9 cellular contexts compared by ENCODE assay signal in genomic region chr2:52818958-52819357, GRCh38.
"Had no signal": no experiment of that assay in that cellular context is flagged by ENCODE, and none has a peak within 500 bp of the region (broad histone marks: within the 10 kb centered on the region; RNA-seq: fewer than 3 reads in every experiment).

No MANE protein-coding gene starts in this region.

- ATAC-seq: GM23338, HCT116 had no signal

- H3K4me2 ChIP-seq: GM23338 had no signal

- H3K27ac ChIP-seq: GM23248 had no signal

- H3K9me3 ChIP-seq: HAP-1 had no signal

- H2AFZ ChIP-seq: GM23248, GM23338 had no signal

- H3K9ac ChIP-seq: GM23248 had no signal

- DNase-seq: GM23248, GOT3, H7, H9, HCEC 1CT, HFFc6 had no signal

- H3K36me3 ChIP-seq: HAP-1 had no signal

- H3K4me3 ChIP-seq: GM23248, GM23338, HAP-1 had no signal
